Comparison of ENCODE assay signal across 8 cellular contexts in the genomic region with DNA sequence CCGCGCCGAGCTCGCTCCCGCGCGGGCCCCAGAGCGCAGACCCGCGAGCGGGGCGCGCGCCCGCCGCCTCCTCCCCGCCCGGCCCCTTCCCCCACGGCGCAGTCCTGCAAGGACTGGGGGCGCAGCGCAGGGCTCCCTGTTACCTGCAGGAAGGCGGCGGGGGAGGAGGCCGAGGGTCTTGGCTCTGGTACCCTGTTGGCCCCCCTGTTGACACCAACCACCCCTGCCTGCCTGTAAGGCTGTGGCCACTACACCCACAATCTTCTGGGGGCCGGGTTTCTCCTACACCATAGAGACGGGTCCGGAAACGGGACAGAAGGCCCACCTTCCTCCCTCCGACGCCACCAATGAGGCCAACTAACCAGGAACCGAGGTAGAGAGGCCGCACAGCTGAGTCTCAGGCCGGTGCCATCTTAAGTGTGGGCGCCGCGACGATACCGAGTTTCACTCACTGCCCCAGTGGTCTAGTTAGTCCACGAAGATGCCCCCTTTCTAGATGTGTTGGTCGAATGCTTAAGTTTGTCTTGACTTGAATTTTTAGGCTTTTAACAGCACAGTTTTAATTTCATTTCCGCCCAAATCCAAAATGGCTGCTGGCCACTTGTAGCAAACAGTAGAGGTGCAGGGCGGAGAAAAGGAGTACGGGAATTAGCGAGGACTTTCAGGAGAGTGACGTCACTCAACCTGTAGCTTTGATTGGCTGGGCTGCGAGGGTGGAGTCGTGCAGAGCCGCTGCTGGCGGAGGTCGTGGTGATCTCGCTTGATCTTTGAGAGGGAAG. TPM values are rescaled to one million over a fixed set of nuclear protein-coding genes. Genes with fewer than 3 reads are reported as not detected.
DNase-seq lines count a peak whose midpoint lies in the region; ATAC-seq and TF ChIP-seq lines count a peak whose summit lies in the region.

A gene with protein sequence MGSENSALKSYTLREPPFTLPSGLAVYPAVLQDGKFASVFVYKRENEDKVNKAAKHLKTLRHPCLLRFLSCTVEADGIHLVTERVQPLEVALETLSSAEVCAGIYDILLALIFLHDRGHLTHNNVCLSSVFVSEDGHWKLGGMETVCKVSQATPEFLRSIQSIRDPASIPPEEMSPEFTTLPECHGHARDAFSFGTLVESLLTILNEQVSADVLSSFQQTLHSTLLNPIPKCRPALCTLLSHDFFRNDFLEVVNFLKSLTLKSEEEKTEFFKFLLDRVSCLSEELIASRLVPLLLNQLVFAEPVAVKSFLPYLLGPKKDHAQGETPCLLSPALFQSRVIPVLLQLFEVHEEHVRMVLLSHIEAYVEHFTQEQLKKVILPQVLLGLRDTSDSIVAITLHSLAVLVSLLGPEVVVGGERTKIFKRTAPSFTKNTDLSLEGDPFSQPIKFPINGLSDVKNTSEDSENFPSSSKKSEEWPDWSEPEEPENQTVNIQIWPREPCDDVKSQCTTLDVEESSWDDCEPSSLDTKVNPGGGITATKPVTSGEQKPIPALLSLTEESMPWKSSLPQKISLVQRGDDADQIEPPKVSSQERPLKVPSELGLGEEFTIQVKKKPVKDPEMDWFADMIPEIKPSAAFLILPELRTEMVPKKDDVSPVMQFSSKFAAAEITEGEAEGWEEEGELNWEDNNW (minus strand): TSS at position 252 of the 779 bp plus-strand sequence. CDS start 5,056 bp downstream, outside the sequence.

- DNase-seq in Calu3 (peak; percentile 93), endothelial cell (ENCODE audit: low spot score) (peak; percentile 82), mesothelial cell of epicardium (ENCODE audit: low spot score in 2 of 2, unreplicated experiment in 2 of 2) (peak; percentile 87 to 89)
- peak; percentile 91 for DNase-seq in activated CD8-positive, alpha-beta memory T cell treated with anti-CD3 and anti-CD28 coated beads, Interleukin-2, amount 50 U/mL, for 48 hours
- peak; percentile 83 to 85 for DNase-seq in stimulated activated CD8-positive, alpha-beta memory T cell treated with anti-CD3 and anti-CD28 coated beads, Interleukin-15, amount 100 ng/mL, for 48 hours (ENCODE audit: low read depth in 2 of 2)

- no peaks in the 10 kb centered on the region for H3K9me3 ChIP-seq in HUES64 (ENCODE audit: insufficient read depth, low read depth, low read length)
- H3K9me3 ChIP-seq in OCI-LY1 (ENCODE audit: low read length) = no peaks in the 10 kb centered on the region

- no peaks in the 10 kb centered on the region for H3K9me3 Mint-ChIP-seq in Calu3 (ENCODE audit: low read depth, unreplicated experiment)
- H3K9me3 Mint-ChIP-seq in endothelial cell (ENCODE audit: unreplicated experiment) = no peaks in the 10 kb centered on the region
- no peaks in the 10 kb centered on the region for H3K9me3 Mint-ChIP-seq in mesothelial cell of epicardium

- H3K79me2 ChIP-seq in OCI-LY1 (ENCODE audit: insufficient read depth, low read length) = peaks cover 27% of the 10 kb centered on the region

- H3K27me3 Mint-ChIP-seq in Calu3 (ENCODE audit: unreplicated experiment) = no peaks in the 10 kb centered on the region
- H3K27me3 Mint-ChIP-seq in endothelial cell (ENCODE audit: unreplicated experiment) = peaks cover 8% of the 10 kb centered on the region
- H3K27me3 Mint-ChIP-seq in mesothelial cell of epicardium (ENCODE audit: low read depth) = peaks cover 15% of the 10 kb centered on the region

- peak within 1 kb of the TSS; percentile 66 for H3K4me3 ChIP-seq in HUES64 (ENCODE audit: low read length)
- peak within 1 kb of the TSS; percentile 89 for H3K4me3 ChIP-seq in OCI-LY1 (ENCODE audit: low read depth, low read length, poor library complexity, severe bottlenecking)

- no peaks in the 10 kb centered on the region for H3K27me3 ChIP-seq in HUES64 (ENCODE audit: insufficient read depth, low read length)
- no peaks in the 10 kb centered on the region for H3K27me3 ChIP-seq in OCI-LY1 (ENCODE audit: insufficient read depth, low read length)

- no peak for TF ChIP-seq CTCF in Calu3 (IDR thresholded peaks at IDR 0.05; ENCODE audit: unreplicated experiment)
- TF ChIP-seq CTCF in OCI-LY1 (IDR thresholded peaks at IDR 0.05; ENCODE audit: low read length) = no peak
- TF ChIP-seq CTCF in endothelial cell (IDR thresholded peaks at IDR 0.05; ENCODE audit: unreplicated experiment) = no peak
- no peak for TF ChIP-seq CTCF in mesothelial cell of epicardium (IDR thresholded peaks at IDR 0.05; ENCODE audit: unreplicated experiment)

- H3K4me1 ChIP-seq in HUES64 (ENCODE audit: insufficient read depth, low read length) = peaks cover 24% of the 10 kb centered on the region
- peaks cover 41% of the 10 kb centered on the region for H3K4me1 ChIP-seq in OCI-LY1 (ENCODE audit: insufficient read depth, low read length, severe bottlenecking)

- intact Hi-C loops in Calu3 (cut with micrococcal nuclease; ENCODE audit: unreplicated experiment) = loop anchor here (10.0 kb wide), 1 partner anchor 1421 kb away; a partner anchor contains a TSS

- H3K36me3 ChIP-seq in HUES64 (ENCODE audit: insufficient read depth, low read length) (no peaks in the 10 kb centered on the region), OCI-LY1 (ENCODE audit: insufficient read depth, low read length) (no peaks in the 10 kb centered on the region)

- under 1% methylated on average over 50 of the region's 52 CpGs for WGBS in HUES64

- peak; percentile 87 for ATAC-seq in GM21447 (IDR thresholded peaks at IDR 0.05; ENCODE audit: unreplicated experiment)

- peak within 1 kb of the TSS; percentile 100 for H3K27ac Mint-ChIP-seq in Calu3 (ENCODE audit: unreplicated experiment)
- peak within 1 kb of the TSS; percentile 100 for H3K27ac Mint-ChIP-seq in endothelial cell (ENCODE audit: unreplicated experiment)
- H3K27ac Mint-ChIP-seq in mesothelial cell of epicardium = peak within 1 kb of the TSS; percentile 100

- H3K9ac ChIP-seq in HUES64 (ENCODE audit: low read depth, low read length) (peak within 1 kb of the TSS; percentile 94), OCI-LY1 (ENCODE audit: low read length) (peak within 1 kb of the TSS; percentile 94)

- H3K4me2 ChIP-seq in OCI-LY1 (ENCODE audit: low read length) = peak within 1 kb of the TSS; percentile 86

- H3K4me3 Mint-ChIP-seq in Calu3 (ENCODE audit: low read depth, unreplicated experiment) (peak within 1 kb of the TSS; percentile 86), endothelial cell (ENCODE audit: unreplicated experiment) (peak within 1 kb of the TSS; percentile 93), mesothelial cell of epicardium (peak within 1 kb of the TSS; percentile 84)

- BruUV-seq in Calu3 (replicated peaks; lab: Mats Ljungman, UMichigan) = no TSS peak

- CTCF ChIA-PET in Calu3 (lab: Charles Lee) = interaction anchor here (0.5 to 1.3 kb wide), 8 partner anchors 9 to 909 kb away, joined by 3 to 5 read pairs (median 4); no protein-coding TSS in a partner anchor

- peaks cover 40% of the 10 kb centered on the region for H3K36me3 Mint-ChIP-seq in Calu3 (ENCODE audit: insufficient read depth, unreplicated experiment)
- H3K36me3 Mint-ChIP-seq in endothelial cell (ENCODE audit: low read depth, unreplicated experiment) = peaks cover 2% of the 10 kb centered on the region
- no peaks in the 10 kb centered on the region for H3K36me3 Mint-ChIP-seq in mesothelial cell of epicardium

- peak within 1 kb of the TSS; percentile 59; the same call in 1 of the 2 replicates for H2AFZ ChIP-seq in OCI-LY1 (ENCODE audit: low read length)

- peak within 1 kb of the TSS; percentile 83 for H3K27ac ChIP-seq in HUES64 (ENCODE audit: low read depth, low read length)
- peak within 1 kb of the TSS; percentile 87 for H3K27ac ChIP-seq in OCI-LY1 (ENCODE audit: low read depth, low read length, poor library complexity, severe bottlenecking)

- no peaks in the 10 kb centered on the region for H3F3A ChIP-seq in OCI-LY1 (ENCODE audit: insufficient read depth, low read length)

- no peaks in the 10 kb centered on the region for H4K20me1 ChIP-seq in OCI-LY1 (ENCODE audit: insufficient read depth, low read length)

- no peaks in the 10 kb centered on the region for H3K9me2 ChIP-seq in OCI-LY1 (ENCODE audit: low read depth, low read length)

- H3K4me1 Mint-ChIP-seq in Calu3 (ENCODE audit: low read depth, unreplicated experiment) (peaks cover 48% of the 10 kb centered on the region), endothelial cell (ENCODE audit: unreplicated experiment) (peaks cover 53% of the 10 kb centered on the region), mesothelial cell of epicardium (peaks cover 35% of the 10 kb centered on the region)

RNA-seq across cellular contexts. Expression of the gene that starts here (rescaled TPM):
- total RNA-seq in Calu3 (2022) (17.9 and 18.3 TPM in 2 replicates), endothelial cell (ENCODE audit: unreplicated experiment) (19.2 TPM), mesothelial cell of epicardium (10.2 to 11.8 TPM (median 10.8 TPM) in 3 replicates)
- 3.5 TPM for polyA plus RNA-seq in HUES64 (2013, experiment 1 of 2)
- 5.8 TPM for polyA plus RNA-seq in HUES64 (2013, experiment 2 of 2)

Comparison
In these comparisons a context has a peak if more than half of its experiments do, and no peak if none do; other contexts are left out.
1. Peak in every context shown above with its lines: DNase-seq, ATAC-seq, H3K4me3 ChIP-seq and H3K27ac ChIP-seq.